ENCODE assay signal across 11 cellular contexts in the genomic region with DNA sequence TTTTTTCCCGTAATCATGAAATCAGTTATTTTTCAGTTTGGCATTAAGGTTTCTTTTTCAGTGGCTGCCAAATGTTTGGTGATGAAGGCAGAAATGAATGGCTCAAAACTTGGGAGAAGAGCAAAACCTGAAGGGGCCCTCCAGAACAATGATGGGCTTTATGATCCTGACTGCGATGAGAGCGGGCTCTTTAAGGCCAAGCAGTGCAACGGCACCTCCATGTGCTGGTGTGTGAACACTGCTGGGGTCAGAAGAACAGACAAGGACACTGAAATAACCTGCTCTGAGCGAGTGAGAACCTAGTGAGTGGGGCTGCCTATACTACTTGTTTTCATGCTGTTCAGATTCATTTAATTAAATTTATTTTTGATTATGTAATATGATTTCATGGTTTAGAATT. TPM values are rescaled to one million over a fixed set of nuclear protein-coding genes. Genes with fewer than 3 reads are reported as not detected.
DNase-seq lines count a peak whose midpoint lies in the region; ATAC-seq, FAIRE-seq and TF ChIP-seq lines count a peak whose summit lies in the region.
"Had no signal": no experiment of that assay in that cellular context is flagged by ENCODE, and none has a peak within 500 bp of the region (broad histone marks: within the 10 kb centered on the region; RNA-seq: fewer than 3 reads in every experiment).

No MANE protein-coding gene starts in this region.

- H3K27ac Mint-ChIP-seq in activated naive CD8-positive, alpha-beta T cell treated with anti-CD3 and anti-CD28 coated beads for 36 hours, result no peak overlapping the region

- H3K4me2 ChIP-seq in OCI-LY7 (ENCODE audit: low read length), result no peak overlapping the region

- DNase-seq in NCI-H1092 treated with DMSO at 0.1 percent for 48 hours (lab: John Stamatoyannopoulos, UW), result peak; percentile 9
- no peak for DNase-seq in NCI-H1092 (lab: John Stamatoyannopoulos, UW)
- peak; percentile 27 for DNase-seq in OCI-LY7 (ENCODE audit: low spot score)
- peak; percentile 24 for DNase-seq in foreskin melanocyte
- peak; percentile 27 for DNase-seq in renal cortical epithelial cell (ENCODE audit: low read depth)
- no peak for DNase-seq in GM12891 (ENCODE audit: insufficient read length, low spot score)
- DNase-seq in activated naive CD8-positive, alpha-beta T cell treated with anti-CD3 and anti-CD28 coated beads for 36 hours, result no peak
- DNase-seq: activated CD8-positive, alpha-beta memory T cell treated with anti-CD3 and anti-CD28 coated beads, Interleukin-2, amount 50 U/mL, for 4 hours; trophoblast cell had no signal

- POLR2A ChIA-PET in OCI-LY7 (lab: Charles Lee), result interaction anchor here (0.9 to 1.3 kb wide), 3 partner anchors 13 to 37 kb away, joined by 3 to 11 read pairs (median 3); no protein-coding TSS in a partner anchor

- H3K27ac ChIP-seq in OCI-LY7 (ENCODE audit: low read depth, low read length, poor library complexity, severe bottlenecking), result no peak overlapping the region
- H3K27ac ChIP-seq: breast epithelium had no signal

- no peaks in the 10 kb centered on the region for H3K9me3 ChIP-seq in OCI-LY7 (ENCODE audit: low read length)
- H3K9me3 ChIP-seq: breast epithelium had no signal

- no peaks in the 10 kb centered on the region for H3K79me2 ChIP-seq in OCI-LY7 (ENCODE audit: insufficient read depth, low read depth, low read length)

- intact Hi-C loops in OCI-LY7 (cut with micrococcal nuclease; ENCODE audit: unreplicated experiment), result no loop called here

- TF ChIP-seq CTCF in OCI-LY7 (conservative IDR thresholded peaks at IDR 0.05; ENCODE audit: low read length), result peak; percentile 33; the same call in 1 of the 2 replicates

- H3K27me3 Mint-ChIP-seq in activated naive CD8-positive, alpha-beta T cell treated with anti-CD3 and anti-CD28 coated beads for 36 hours, result peaks cover 24% of the 10 kb centered on the region

- H3K9me3 Mint-ChIP-seq in activated naive CD8-positive, alpha-beta T cell treated with anti-CD3 and anti-CD28 coated beads for 36 hours, result no peaks in the 10 kb centered on the region

- H3K4me3 Mint-ChIP-seq in activated naive CD8-positive, alpha-beta T cell treated with anti-CD3 and anti-CD28 coated beads for 36 hours, result no peak overlapping the region

- TF ChIP-seq POLR2A in GM12891 (IDR thresholded peaks at IDR 0.05; ENCODE audit: low read depth, low read length), result no peak

- CTCF ChIA-PET in OCI-LY7 (lab: Charles Lee; ENCODE audit: unreplicated experiment), result no interaction called here

- no peaks in the 10 kb centered on the region for H4K20me1 ChIP-seq in OCI-LY7 (ENCODE audit: insufficient read depth, low read length)

- H3K4me1 Mint-ChIP-seq in activated naive CD8-positive, alpha-beta T cell treated with anti-CD3 and anti-CD28 coated beads for 36 hours, result peaks cover under 1% of the 10 kb centered on the region

- no peaks in the 10 kb centered on the region for H3K4me1 ChIP-seq in OCI-LY7 (ENCODE audit: insufficient read depth, low read length, poor library complexity, severe bottlenecking)
- H3K4me1 ChIP-seq: breast epithelium had no signal

- H2AFZ ChIP-seq in OCI-LY7 (ENCODE audit: low read length), result no peak overlapping the region

- no peak overlapping the region for H3K4me3 ChIP-seq in OCI-LY7 (ENCODE audit: low read depth, low read length, poor library complexity, severe bottlenecking)
- H3K4me3 ChIP-seq: breast epithelium had no signal

- FAIRE-seq in GM12891 (lab: Jason Lieb, UNC), result no peak

- ATAC-seq in GM21423 (IDR thresholded peaks at IDR 0.05; ENCODE audit: unreplicated experiment), result no peak

- H3K36me3 Mint-ChIP-seq in activated naive CD8-positive, alpha-beta T cell treated with anti-CD3 and anti-CD28 coated beads for 36 hours, result no peaks in the 10 kb centered on the region

- BruUV-seq in OCI-LY7 (replicated peaks; lab: Mats Ljungman, UMichigan), result no TSS peak

- H3K9me2 ChIP-seq in OCI-LY7 (ENCODE audit: insufficient read depth, low read length), result no peaks in the 10 kb centered on the region

- H3K36me3 ChIP-seq in OCI-LY7 (ENCODE audit: insufficient read depth, low read length), result no peaks in the 10 kb centered on the region
- H3K36me3 ChIP-seq: breast epithelium had no signal

TF ChIP-seq in GM12891, 5 proteins besides CTCF, POLR2A, EP300 and RAD21:
- TF ChIP-seq TAF1 (IDR thresholded peaks at IDR 0.05; ENCODE audit: low read depth, low read length) (no peak), POLR2AphosphoS5 (IDR thresholded peaks at IDR 0.05; ENCODE audit: low read depth, low read length) (no peak), SPI1 (IDR thresholded peaks at IDR 0.05; ENCODE audit: low read depth, low read length) (no peak), POU2F2 (IDR thresholded peaks at IDR 0.05; ENCODE audit: low read depth, low read length) (no peak), PAX5 (IDR thresholded peaks at IDR 0.05; ENCODE audit: insufficient read depth, low read length, severe bottlenecking) (no peak)

RNA-seq across cellular contexts. Expression of a gene that starts 4.6 kb away (rescaled TPM):
- total RNA-seq in OCI-LY7 (2014; rRNA removed; shearing (Covaris generic)), result not detected in 2 replicates
- total RNA-seq in OCI-LY7 (2022) (not detected in 2 replicates), renal cortical epithelial cell (60.2 and 129 TPM in 2 replicates)
- polyA plus RNA-seq in GM12891 (2012; ENCODE audit: low read depth, missing spikeins), result 0.40 TPM
- 1 to 10 TPM in 1 of 2 experiments, under 1 TPM in 1; 0.46 to 1.0 TPM for total RNA-seq in activated naive CD8-positive, alpha-beta T cell treated with anti-CD3 and anti-CD28 coated beads for 36 hours

RNA-seq across cellular contexts. Expression of a gene that starts 29.2 kb away (rescaled TPM):
- 96.8 and 107 TPM in 2 replicates for total RNA-seq in OCI-LY7 (2014; rRNA removed; shearing (Covaris generic))
- total RNA-seq in OCI-LY7 (2022) (94.8 and 97.8 TPM in 2 replicates), renal cortical epithelial cell (34.4 and 38.4 TPM in 2 replicates)
- 27.1 TPM for polyA plus RNA-seq in GM12891 (2012; ENCODE audit: low read depth, missing spikeins)
- total RNA-seq in activated naive CD8-positive, alpha-beta T cell treated with anti-CD3 and anti-CD28 coated beads for 36 hours, result 10 to 100 TPM; 74.5 to 75.2 TPM

Comparison
In these comparisons a context has a peak if more than half of its experiments do, and no peak if none do; other contexts are left out.
1. DNase-seq: peak in NCI-H1092 treated with DMSO at 0.1 percent for 48 hours (single experiment), OCI-LY7 (single experiment), foreskin melanocyte (single experiment) and renal cortical epithelial cell (single experiment); none in NCI-H1092 (single experiment), GM12891 (single experiment) and activated naive CD8-positive, alpha-beta T cell treated with anti-CD3 and anti-CD28 coated beads for 36 hours (single experiment).
2. RNA of a gene that starts 4.6 kb away (total RNA-seq): 60.2 to 129 TPM in renal cortical epithelial cell; 0.46 to 1.0 TPM in activated naive CD8-positive, alpha-beta T cell treated with anti-CD3 and anti-CD28 coated beads for 36 hours and not detected in OCI-LY7; every median in the first group is over 10 times any median in the second.